8 cellular contexts compared by ENCODE assay signal in genomic region chr19:16366433-16367268, GRCh38. TPM values are rescaled to one million over a fixed set of nuclear protein-coding genes. Genes with fewer than 3 reads are reported as not detected.
DNase-seq lines count a peak whose midpoint lies in the region; ATAC-seq lines count a peak whose summit lies in the region.

No MANE protein-coding gene starts in this region.

- H3K4me3 Mint-ChIP-seq in activated CD4-positive, alpha-beta memory T cell treated with anti-CD3 and anti-CD28 coated beads for 36 hours = peak overlapping the region; percentile 55
- no peak overlapping the region for H3K4me3 Mint-ChIP-seq in naive thymus-derived CD8-positive, alpha-beta T cell

- H3K4me1 Mint-ChIP-seq in activated CD4-positive, alpha-beta memory T cell treated with anti-CD3 and anti-CD28 coated beads for 36 hours (ENCODE audit: low read depth) = peaks cover 52% of the 10 kb centered on the region
- H3K4me1 Mint-ChIP-seq in naive thymus-derived CD8-positive, alpha-beta T cell = peaks cover 7 to 52% (median 37%) of the 10 kb centered on the region in 4 donors

- DNase-seq in activated CD4-positive, alpha-beta memory T cell treated with anti-CD3 and anti-CD28 coated beads for 36 hours = peak; percentile 45
- peak in 8 of 10 donors; percentile 47 to 88 (median 74) for DNase-seq in naive thymus-derived CD8-positive, alpha-beta T cell
- DNase-seq in NCI-H2171 treated with DMSO at 0.1 percent for 48 hours (lab: John Stamatoyannopoulos, UW) (no peak), iPS-NIHi7 (ENCODE audit: extremely low spot score) (no peak), OCI-M2 (lab: John Stamatoyannopoulos, UW; ENCODE audit: unreplicated experiment) (no peak), HCEC 1CT (no peak)

- ATAC-seq in GM18870 (IDR thresholded peaks at IDR 0.05; ENCODE audit: unreplicated experiment) (peak; percentile 42), HG03196 (IDR thresholded peaks at IDR 0.05; ENCODE audit: unreplicated experiment) (peak; percentile 37)
- ATAC-seq in naive thymus-derived CD8-positive, alpha-beta T cell = peak; percentile 10 to 22

- peaks cover 18% of the 10 kb centered on the region for H3K27me3 Mint-ChIP-seq in activated CD4-positive, alpha-beta memory T cell treated with anti-CD3 and anti-CD28 coated beads for 36 hours
- H3K27me3 Mint-ChIP-seq in naive thymus-derived CD8-positive, alpha-beta T cell = peaks cover 0 to 2% (median 0%) of the 10 kb centered on the region in 5 donors

- CTCF ChIA-PET in activated CD4-positive, alpha-beta memory T cell treated with anti-CD3 and anti-CD28 coated beads for 36 hours (lab: Charles Lee) = interaction anchor here (0.7 to 2.8 kb wide), 9 partner anchors 10 to 119 kb away, joined by 3 to 10 read pairs (median 3); no protein-coding TSS in a partner anchor

- peak overlapping the region; percentile 70 for H3K27ac Mint-ChIP-seq in activated CD4-positive, alpha-beta memory T cell treated with anti-CD3 and anti-CD28 coated beads for 36 hours
- no peak overlapping the region for H3K27ac Mint-ChIP-seq in naive thymus-derived CD8-positive, alpha-beta T cell

- peaks cover 10% of the 10 kb centered on the region for H3K36me3 Mint-ChIP-seq in activated CD4-positive, alpha-beta memory T cell treated with anti-CD3 and anti-CD28 coated beads for 36 hours
- no peaks in the 10 kb centered on the region for H3K36me3 Mint-ChIP-seq in naive thymus-derived CD8-positive, alpha-beta T cell

- POLR2A ChIA-PET in activated CD4-positive, alpha-beta memory T cell treated with anti-CD3 and anti-CD28 coated beads for 36 hours (lab: Charles Lee) = interaction anchor here (0.5 to 2.2 kb wide), 6 partner anchors 25 to 116 kb away, joined by 3 to 18 read pairs (median 7); no protein-coding TSS in a partner anchor
- POLR2A ChIA-PET in naive thymus-derived CD8-positive, alpha-beta T cell (lab: Charles Lee) = interaction anchor here (0.6 to 34.9 kb wide), 26 partner anchors 2 to 1034 kb away, joined by 3 to 4622 read pairs (median 6); partner anchors contain the start of genes AP1M1, BRD4, FAM32A and KLF2

- no peaks in the 10 kb centered on the region for H3K9me3 Mint-ChIP-seq in activated CD4-positive, alpha-beta memory T cell treated with anti-CD3 and anti-CD28 coated beads for 36 hours
- no peaks in the 10 kb centered on the region for H3K9me3 Mint-ChIP-seq in naive thymus-derived CD8-positive, alpha-beta T cell

- intact Hi-C loops in activated CD4-positive, alpha-beta memory T cell treated with anti-CD3 and anti-CD28 coated beads for 36 hours (cut with micrococcal nuclease) = loop anchor here (1.0 kb wide), 2 partner anchors 24 to 42 kb away; partner anchors contain the start of gene KLF2

RNA-seq across cellular contexts. Expression of gene KLF2, which starts 42.0 kb away (rescaled TPM):
- total RNA-seq in activated CD4-positive, alpha-beta memory T cell treated with anti-CD3 and anti-CD28 coated beads for 36 hours = 1 to 10 TPM; 1.7 TPM
- total RNA-seq in naive thymus-derived CD8-positive, alpha-beta T cell = 100 to 1,000 TPM; 386 to 393 TPM
- polyA plus RNA-seq in naive thymus-derived CD8-positive, alpha-beta T cell = 100 to 1,000 TPM; 115 to 216 (median 166) TPM

Comparison
In these comparisons a context has a peak if more than half of its experiments do, and no peak if none do; other contexts are left out.
1. DNase-seq: peak in activated CD4-positive, alpha-beta memory T cell treated with anti-CD3 and anti-CD28 coated beads for 36 hours (single experiment) and naive thymus-derived CD8-positive, alpha-beta T cell (8 of 10); none in NCI-H2171 treated with DMSO at 0.1 percent for 48 hours (single experiment), iPS-NIHi7 (single experiment), OCI-M2 (single experiment) and HCEC 1CT (single experiment).
2. RNA of gene KLF2, which starts 42.0 kb away (total RNA-seq): 386 to 393 TPM in naive thymus-derived CD8-positive, alpha-beta T cell; 1.7 TPM in activated CD4-positive, alpha-beta memory T cell treated with anti-CD3 and anti-CD28 coated beads for 36 hours; every median in the first group is over 100 times any median in the second.
3. Peak in every context shown above with its lines, with median percentiles within 50 percentile points of each other: ATAC-seq.